ENCODE assay signal across 13 cellular contexts in the genomic region with DNA sequence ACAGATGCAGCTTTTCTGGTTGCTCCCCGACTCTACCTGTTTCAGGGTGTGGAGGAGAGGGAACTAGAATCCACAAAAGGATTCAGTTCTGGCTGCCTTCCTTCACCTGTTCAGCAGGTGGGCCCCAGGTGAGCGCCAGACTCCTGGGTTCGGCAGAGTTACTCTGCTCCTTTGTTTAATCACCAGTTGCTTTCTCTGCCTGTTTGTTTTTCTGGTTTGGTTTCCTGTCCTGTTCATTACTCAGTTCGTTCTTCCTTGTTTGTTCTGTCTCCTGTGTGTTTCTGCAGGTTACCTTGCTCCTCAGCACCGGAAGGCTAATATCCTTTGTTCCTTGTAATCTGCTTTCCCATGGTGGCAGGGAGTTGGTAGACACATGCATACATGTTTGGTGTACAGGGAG.
DNase-seq lines count a peak whose midpoint lies in the region; ATAC-seq and TF ChIP-seq lines count a peak whose summit lies in the region.
"Had no signal": no experiment of that assay in that cellular context is flagged by ENCODE, and none has a peak within 500 bp of the region (broad histone marks: within the 10 kb centered on the region; RNA-seq: fewer than 3 reads in every experiment).

No MANE protein-coding gene starts in this region.

- H3K36me3 ChIP-seq in PC-9 (ENCODE audit: low read depth) (no peaks in the 10 kb centered on the region), sigmoid colon (no peaks in the 10 kb centered on the region)

- TF ChIP-seq EP300 in sigmoid colon (IDR thresholded peaks at IDR 0.05) = no peak

- H3K79me2 ChIP-seq in PC-9 (ENCODE audit: low read depth) = no peaks in the 10 kb centered on the region

- CTCF ChIA-PET in PC-9 (lab: Charles Lee) (no interaction called here), GM10248 (lab: Yijun Ruan, JAX) (interaction anchor here (1.4 kb wide), 1 partner anchor 10 kb away, joined by 3 read pairs; no protein-coding TSS in a partner anchor)

- no peaks in the 10 kb centered on the region for H3K27me3 ChIP-seq in PC-9 (ENCODE audit: insufficient read depth, low read depth)
- H3K27me3 ChIP-seq in sigmoid colon = no peaks in the 10 kb centered on the region

- peak overlapping the region; percentile 6; the same call in 1 of the 2 replicates for H3K4me3 ChIP-seq in PC-9
- H3K4me3 ChIP-seq in sigmoid colon = no peak overlapping the region
- H3K4me3 ChIP-seq: coronary artery had no signal

- ATAC-seq in GM18868 (IDR thresholded peaks at IDR 0.05; ENCODE audit: unreplicated experiment) (no peak), GM19395 (IDR thresholded peaks at IDR 0.05; ENCODE audit: unreplicated experiment) (no peak)
- ATAC-seq: activated CD4-positive, alpha-beta T cell treated with anti-CD3 and anti-CD28 coated beads for 36 hours; stimulated activated naive B cell treated with anti-CD40 and anti-IgM and Interleukin-4, amounts not matched to agents 10 μg/mL and 1 μg/mL and 100 μg/mL, for 72 hours had no signal

- TF ChIP-seq CTCF in PC-9 (conservative IDR thresholded peaks at IDR 0.05) (no peak), sigmoid colon (IDR thresholded peaks at IDR 0.05) (no peak), GM10248 (IDR thresholded peaks at IDR 0.05; ENCODE audit: control extremely low read depth, extremely low read depth, low read depth, missing control alignments) (no peak)

- H4K20me1 ChIP-seq in PC-9 (ENCODE audit: insufficient read depth) = no peaks in the 10 kb centered on the region

- no peak for TF ChIP-seq POLR2A in sigmoid colon (IDR thresholded peaks at IDR 0.05)

- peaks cover 7% of the 10 kb centered on the region; the same call in 1 of the 2 replicates for H3F3A ChIP-seq in PC-9 (ENCODE audit: insufficient read depth, low read depth)

- intact Hi-C loops in PC-9 (cut with micrococcal nuclease; ENCODE audit: unreplicated experiment) (loop anchor here (10.0 kb wide), 1 partner anchor 200 kb away; no protein-coding TSS in a partner anchor), sigmoid colon (cut with DNase I) (no loop called here)

- no peaks in the 10 kb centered on the region for H3K9me3 ChIP-seq in PC-9 (ENCODE audit: insufficient read depth, low read depth)
- H3K9me3 ChIP-seq in sigmoid colon = no peaks in the 10 kb centered on the region

- peak overlapping the region; percentile 78 for H2AFZ ChIP-seq in PC-9

- DNase-seq in DMS79 treated with DMSO at 0.1 percent for 48 hours (lab: John Stamatoyannopoulos, UW) = peak; percentile 35
- peak; percentile 91 for DNase-seq in NCI-H2029 (lab: John Stamatoyannopoulos, UW)
- peak; percentile 46 to 77 for DNase-seq in PC-9
- DNase-seq in iPS-NIHi7 (ENCODE audit: extremely low spot score) = peak; percentile 39
- no peak for DNase-seq in sigmoid colon
- no peak for DNase-seq in GM10248 (ENCODE audit: extremely low spot score)
- DNase-seq: activated CD4-positive, alpha-beta T cell treated with anti-CD3 and anti-CD28 coated beads for 36 hours; OCI-M1; stimulated activated CD4-positive, alpha-beta T cell treated with anti-CD3 and anti-CD28 coated beads, Interleukin-4, amount 100 ng/mL, for 4 hours; stimulated activated naive B cell treated with anti-CD40 and anti-IgM and Interleukin-4, amounts not matched to agents 10 μg/mL and 1 μg/mL and 100 μg/mL, for 72 hours had no signal

- H3K4me2 ChIP-seq in PC-9 = peak overlapping the region; percentile 59

- WGBS in sigmoid colon, 2 donors = 11 to 49% methylated on average over 5 of the region's 5 CpGs

- BruUV-seq in PC-9 (replicated peaks; lab: Mats Ljungman, UMichigan) = no TSS peak

- peaks cover 5% of the 10 kb centered on the region; the same call in 1 of the 2 replicates for H3K9me2 ChIP-seq in PC-9 (ENCODE audit: insufficient read depth)

- H3K27ac ChIP-seq in PC-9 = peak overlapping the region; percentile 44
- no peak overlapping the region for H3K27ac ChIP-seq in sigmoid colon
- H3K27ac ChIP-seq: coronary artery had no signal

- H3K4me1 ChIP-seq in PC-9 (replicated peaks; ENCODE audit: insufficient read depth) (peaks cover 18% of the 10 kb centered on the region), sigmoid colon (no peaks in the 10 kb centered on the region)

- POLR2A ChIA-PET in PC-9 (lab: Charles Lee; ENCODE audit: unreplicated experiment) (no interaction called here), GM10248 (lab: Yijun Ruan, JAX) (no interaction called here)

Comparison
In these comparisons a context has a peak if more than half of its experiments do, and no peak if none do; other contexts are left out.
1. DNase-seq: peak in DMS79 treated with DMSO at 0.1 percent for 48 hours (single experiment), NCI-H2029 (single experiment), PC-9 (2 of 2) and iPS-NIHi7 (single experiment); none in sigmoid colon (single experiment) and GM10248 (single experiment).